In genomic region chr12:120847392-120848157, GRCh38 we compare ENCODE assay signal across 10 cellular contexts. TPM values are rescaled to one million over a fixed set of nuclear protein-coding genes. Genes with fewer than 3 reads are reported as not detected.
DNase-seq lines count a peak whose midpoint lies in the region; ATAC-seq and TF ChIP-seq lines count a peak whose summit lies in the region.
"Had no signal": no experiment of that assay in that cellular context is flagged by ENCODE, and none has a peak within 500 bp of the region (broad histone marks: within the 10 kb centered on the region; RNA-seq: fewer than 3 reads in every experiment).

No MANE protein-coding gene starts in this region.

- H3K27ac Mint-ChIP-seq in effector memory CD8-positive, alpha-beta T cell = peak overlapping the region; percentile 22 to 56
- H3K27ac Mint-ChIP-seq in activated CD8-positive, alpha-beta T cell treated with anti-CD3 and anti-CD28 coated beads, Interleukin-2, amount 10 ng/mL, durations not matched to agents 7 days and 5 days = no peak overlapping the region
- no peak overlapping the region for H3K27ac Mint-ChIP-seq in Caco-2 (ENCODE audit: unreplicated experiment)

- H3K27me3 Mint-ChIP-seq in effector memory CD8-positive, alpha-beta T cell = no peaks in the 10 kb centered on the region
- H3K27me3 Mint-ChIP-seq in activated CD8-positive, alpha-beta T cell treated with anti-CD3 and anti-CD28 coated beads, Interleukin-2, amount 10 ng/mL, durations not matched to agents 7 days and 5 days (ENCODE audit: low read depth) = no peaks in the 10 kb centered on the region
- no peaks in the 10 kb centered on the region for H3K27me3 Mint-ChIP-seq in Caco-2 (ENCODE audit: insufficient read depth, unreplicated experiment)

- CTCF ChIA-PET in activated CD8-positive, alpha-beta T cell treated with anti-CD3 and anti-CD28 coated beads, Interleukin-2, amount 10 ng/mL, durations not matched to agents 7 days and 5 days (lab: Charles Lee) = interaction anchor here (0.7 to 1.8 kb wide), 4 partner anchors 9 to 202 kb away, joined by 3 to 5 read pairs (median 4); no protein-coding TSS in a partner anchor
- CTCF ChIA-PET in Caco-2 (lab: Charles Lee) = interaction anchor here (0.6 kb wide), 1 partner anchor 415 kb away, joined by 3 read pairs; no protein-coding TSS in a partner anchor

- H3K4me3 Mint-ChIP-seq in effector memory CD8-positive, alpha-beta T cell = no peak overlapping the region
- no peak overlapping the region for H3K4me3 Mint-ChIP-seq in activated CD8-positive, alpha-beta T cell treated with anti-CD3 and anti-CD28 coated beads, Interleukin-2, amount 10 ng/mL, durations not matched to agents 7 days and 5 days
- no peak overlapping the region for H3K4me3 Mint-ChIP-seq in Caco-2 (ENCODE audit: unreplicated experiment)

- no peak for TF ChIP-seq CTCF in Caco-2 (IDR thresholded peaks at IDR 0.05; ENCODE audit: insufficient read depth in 1 of 2, low read depth in 1 of 2, low read length in 1 of 2, severe bottlenecking in 1 of 2, unreplicated experiment in 1 of 2)
- TF ChIP-seq CTCF in upper lobe of right lung (IDR thresholded peaks at IDR 0.05) = no peak

- POLR2A ChIA-PET in activated CD8-positive, alpha-beta T cell treated with anti-CD3 and anti-CD28 coated beads, Interleukin-2, amount 10 ng/mL, durations not matched to agents 7 days and 5 days (lab: Charles Lee) = no interaction called here
- POLR2A ChIA-PET in Caco-2 (lab: Charles Lee) = no interaction called here

- H3K27me3 ChIP-seq in Caco-2 (replicated peaks; ENCODE audit: control insufficient read depth, insufficient read depth, low read length) = no peaks in the 10 kb centered on the region
- H3K27me3 ChIP-seq in upper lobe of right lung = no peaks in the 10 kb centered on the region

- peak; percentile 49 for DNase-seq in ELR (ENCODE audit: low read depth)
- peak; percentile 57 for DNase-seq in HT1080 (ENCODE audit: low read depth)
- DNase-seq in effector memory CD8-positive, alpha-beta T cell = no peak
- DNase-seq in SKM-1 (lab: John Stamatoyannopoulos, UW; ENCODE audit: unreplicated experiment) = no peak
- no peak for DNase-seq in activated CD8-positive, alpha-beta T cell treated with anti-CD3 and anti-CD28 coated beads, Interleukin-2, amount 10 ng/mL, durations not matched to agents 7 days and 5 days
- no peak for DNase-seq in Caco-2
- no peak for DNase-seq in upper lobe of right lung
- DNase-seq: DND-41 had no signal

- H3K36me3 ChIP-seq in Caco-2 (ENCODE audit: control insufficient read depth, insufficient read depth, low read length) (no peaks in the 10 kb centered on the region), upper lobe of right lung (no peaks in the 10 kb centered on the region)

- H3K4me1 Mint-ChIP-seq in effector memory CD8-positive, alpha-beta T cell (ENCODE audit: low read depth in 2 of 2) = peaks cover 31 to 68% of the 10 kb centered on the region in 2 donors
- H3K4me1 Mint-ChIP-seq in activated CD8-positive, alpha-beta T cell treated with anti-CD3 and anti-CD28 coated beads, Interleukin-2, amount 10 ng/mL, durations not matched to agents 7 days and 5 days (ENCODE audit: low read depth) = peaks cover 14% of the 10 kb centered on the region
- H3K4me1 Mint-ChIP-seq in Caco-2 (ENCODE audit: low read depth, unreplicated experiment) = peaks cover 17% of the 10 kb centered on the region

- peaks cover 5% of the 10 kb centered on the region for H3K36me3 Mint-ChIP-seq in effector memory CD8-positive, alpha-beta T cell (ENCODE audit: insufficient read depth)
- H3K36me3 Mint-ChIP-seq in activated CD8-positive, alpha-beta T cell treated with anti-CD3 and anti-CD28 coated beads, Interleukin-2, amount 10 ng/mL, durations not matched to agents 7 days and 5 days (ENCODE audit: low read depth) = no peaks in the 10 kb centered on the region
- H3K36me3 Mint-ChIP-seq in Caco-2 (ENCODE audit: insufficient read depth, unreplicated experiment) = no peaks in the 10 kb centered on the region

- intact Hi-C loops in Caco-2 (cut with micrococcal nuclease; ENCODE audit: unreplicated experiment) (no loop called here), upper lobe of right lung (cut with DNase I) (no loop called here)

- H3K4me3 ChIP-seq in Caco-2 (ENCODE audit: low read depth, low read length) = no peak overlapping the region
- no peak overlapping the region for H3K4me3 ChIP-seq in upper lobe of right lung
- H3K4me3 ChIP-seq: lung had no signal

- H3K9me3 ChIP-seq in Caco-2 = no peaks in the 10 kb centered on the region
- no peaks in the 10 kb centered on the region for H3K9me3 ChIP-seq in upper lobe of right lung

- H3K9me3 Mint-ChIP-seq in effector memory CD8-positive, alpha-beta T cell = no peaks in the 10 kb centered on the region
- no peaks in the 10 kb centered on the region for H3K9me3 Mint-ChIP-seq in activated CD8-positive, alpha-beta T cell treated with anti-CD3 and anti-CD28 coated beads, Interleukin-2, amount 10 ng/mL, durations not matched to agents 7 days and 5 days (ENCODE audit: insufficient read depth)
- H3K9me3 Mint-ChIP-seq in Caco-2 (ENCODE audit: unreplicated experiment) = no peaks in the 10 kb centered on the region

- no TSS peak for BruUV-seq in Caco-2 (replicated peaks; lab: Mats Ljungman, UMichigan)

- H3K4me1 ChIP-seq in Caco-2 (0 out of 2 replicates have a peak, but pooled peaks cover 10% of the 10 kb centered on the region), upper lobe of right lung (peaks cover 36% of the 10 kb centered on the region)

- ATAC-seq in GM21390 (IDR thresholded peaks at IDR 0.05; ENCODE audit: unreplicated experiment) (peak; percentile 47), upper lobe of right lung (no peak)
- no peak for ATAC-seq in effector memory CD8-positive, alpha-beta T cell (replicated peaks)
- ATAC-seq in activated CD8-positive, alpha-beta T cell treated with anti-CD3 and anti-CD28 coated beads, Interleukin-2, amount 10 ng/mL, durations not matched to agents 7 days and 5 days = no peak

- H3K27ac ChIP-seq in upper lobe of right lung = no peak overlapping the region

RNA-seq across cellular contexts. Expression of gene SPPL3, which starts 56.6 kb away (rescaled TPM):
- 3.6 and 17.0 TPM in 2 replicates for total RNA-seq in HT1080 (2014; rRNA removed; shearing (Covaris generic))
- polyA plus RNA-seq in HT1080 (2015; cell fraction: cytosol; rRNA removed) = 57.2 and 57.7 TPM in 2 replicates
- polyA plus RNA-seq in HT1080 (2015; cell fraction: nucleus; rRNA removed) = 17.5 and 30.9 TPM in 2 replicates
- 10 to 100 TPM; 23.3 to 27.8 TPM for total RNA-seq in activated CD8-positive, alpha-beta T cell treated with anti-CD3 and anti-CD28 coated beads, Interleukin-2, amount 10 ng/mL, durations not matched to agents 7 days and 5 days
- 63.4 and 65.6 TPM in 2 replicates for total RNA-seq in Caco-2 (2022)
- total RNA-seq in upper lobe of right lung = 44.1 TPM

Comparison
In these comparisons a context has a peak if more than half of its experiments do, and no peak if none do; other contexts are left out.
1. DNase-seq: peak in ELR (single experiment) and HT1080 (single experiment); none in effector memory CD8-positive, alpha-beta T cell (0 of 3), SKM-1 (single experiment), activated CD8-positive, alpha-beta T cell treated with anti-CD3 and anti-CD28 coated beads, Interleukin-2, amount 10 ng/mL, durations not matched to agents 7 days and 5 days (single experiment), Caco-2 (0 of 2) and upper lobe of right lung (single experiment).
2. H3K27ac Mint-ChIP-seq: peak in effector memory CD8-positive, alpha-beta T cell (2 of 2); none in activated CD8-positive, alpha-beta T cell treated with anti-CD3 and anti-CD28 coated beads, Interleukin-2, amount 10 ng/mL, durations not matched to agents 7 days and 5 days (single experiment) and Caco-2 (single experiment).